In the genomic region with DNA sequence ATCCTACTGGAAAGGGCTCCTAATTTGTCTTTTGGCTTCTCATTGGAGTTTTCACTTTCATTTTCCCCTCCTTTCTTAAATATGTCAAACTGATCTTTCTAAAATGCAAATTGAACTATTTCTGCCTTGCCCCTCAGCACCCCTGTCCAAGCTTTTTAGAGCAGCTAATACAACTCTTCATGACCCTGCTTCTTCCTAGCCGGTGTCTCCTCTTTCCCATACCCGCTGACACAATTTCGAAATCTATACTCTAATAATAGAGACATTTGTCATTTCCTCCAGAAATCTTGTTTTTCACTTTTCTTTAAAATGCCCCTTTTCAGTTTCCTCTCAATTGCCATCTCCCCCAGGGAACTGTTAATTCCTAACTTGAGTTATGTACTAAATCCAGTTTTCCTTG, we compare ENCODE assay signal across 21 cellular contexts. TPM values are rescaled to one million over a fixed set of nuclear protein-coding genes. Genes with fewer than 3 reads are reported as not detected.
DNase-seq lines count a peak whose midpoint lies in the region; ATAC-seq, FAIRE-seq and TF ChIP-seq lines count a peak whose summit lies in the region.
"Had no signal": no experiment of that assay in that cellular context is flagged by ENCODE, and none has a peak within 500 bp of the region (broad histone marks: within the 10 kb centered on the region; RNA-seq: fewer than 3 reads in every experiment).

No MANE protein-coding gene starts in this region.

- H3K4me3 ChIP-seq in right atrium auricular region: no peak overlapping the region
- H3K4me3 ChIP-seq in Loucy (ENCODE audit: low read length, poor library complexity, severe bottlenecking): no peak overlapping the region
- H3K4me3 ChIP-seq in GM12878: no peak overlapping the region
- H3K4me3 ChIP-seq in vagina: peak overlapping the region; percentile 2 to 15
- H3K4me3 ChIP-seq: GM23248, SJSA1 had no signal

- RAD21 ChIA-PET in GM12878 (lab: Charles Lee; ENCODE audit: unreplicated experiment): interaction anchor here (0.7 kb wide), 1 partner anchor 10 kb away, joined by 3 read pairs; no protein-coding TSS in a partner anchor

- no peak for FAIRE-seq in GM12878 (lab: Jason Lieb, UNC)
- FAIRE-seq: HTR-8/SVneo had no signal

- H3K79me2 ChIP-seq in Loucy (ENCODE audit: insufficient read depth, low read length) (no peaks in the 10 kb centered on the region), GM12878 (ENCODE audit: control insufficient read depth, insufficient read depth, low read length) (no peaks in the 10 kb centered on the region)

- H3K27ac ChIP-seq in right atrium auricular region (peak overlapping the region in 1 of 2 donors; percentile 1), GM12878 (ENCODE audit: control insufficient read depth, insufficient read depth) (no peak overlapping the region), vagina (peak overlapping the region; percentile 33)
- H3K27ac ChIP-seq: GM23248, HL-60, SJSA1 had no signal

- H3K27me3 ChIP-seq in right atrium auricular region (no peaks in the 10 kb centered on the region), Loucy (ENCODE audit: insufficient read depth, low read length, poor library complexity, severe bottlenecking) (no peaks in the 10 kb centered on the region), GM12878 (replicated peaks in 1 of 2; ENCODE audit: control insufficient read depth in 2 of 2, insufficient read depth in 2 of 2, low read length in 1 of 2) (no peaks in the 10 kb centered on the region), vagina (no peaks in the 10 kb centered on the region)

- peaks cover 0 to 7% of the 10 kb centered on the region in 2 donors for H3K4me1 ChIP-seq in right atrium auricular region
- no peaks in the 10 kb centered on the region for H3K4me1 ChIP-seq in Loucy (ENCODE audit: insufficient read depth, low read length, poor library complexity, severe bottlenecking)
- H3K4me1 ChIP-seq in GM12878 (ENCODE audit: control insufficient read depth, insufficient read depth, low read length): no peaks in the 10 kb centered on the region; the same call in 1 of the 2 replicates
- no peaks in the 10 kb centered on the region for H3K4me1 ChIP-seq in vagina

- H3K9ac ChIP-seq in Loucy (ENCODE audit: low read depth, low read length, poor library complexity, severe bottlenecking): no peak overlapping the region
- no peak overlapping the region for H3K9ac ChIP-seq in GM12878 (ENCODE audit: control insufficient read depth, insufficient read depth, low read length)
- H3K9ac ChIP-seq: GM23248 had no signal

- no peaks in the 10 kb centered on the region for H3K9me2 ChIP-seq in Loucy (replicated peaks; ENCODE audit: low read depth, low read length)

- SMC1A ChIA-PET in GM12878 (lab: Charles Lee; ENCODE audit: uncharacterized antibody, unreplicated experiment): interaction anchor here (0.5 kb wide), 1 partner anchor 36 kb away, joined by 3 read pairs; no protein-coding TSS in a partner anchor

- H3F3A ChIP-seq in Loucy (ENCODE audit: low read depth): no peaks in the 10 kb centered on the region

- 32% methylated on average over 3 of the region's 3 CpGs for WGBS in GM12878 (ENCODE audit: insufficient coverage, insufficient replicate concordance, low lambda C conversion rate, missing lambda C conversion rate)

- BruUV-seq in GM12878 (replicated peaks; lab: Mats Ljungman, UMichigan): no TSS peak

- in situ Hi-C loops in GM12878 (cut with MboI): loop anchor here (5.0 kb wide), 1 partner anchor 897 kb away; no protein-coding TSS in a partner anchor

- TF ChIP-seq RAD21 in GM12878 (IDR thresholded peaks at IDR 0.05; ENCODE audit: insufficient read depth, low read depth, low read length): no peak

- DNase-seq in left ventricle myocardium superior: no peak
- DNase-seq in right atrium auricular region (ENCODE audit: low spot score): no peak
- no peak for DNase-seq in GM12878 (ENCODE audit: low read depth, low spot score)
- no peak for DNase-seq in vagina (ENCODE audit: extremely low spot score in 2 of 2)
- no peak for DNase-seq in NCI-H748 treated with DMSO at 0.1 percent for 48 hours (lab: John Stamatoyannopoulos, UW)
- no peak for DNase-seq in stimulated activated CD4-positive, alpha-beta T cell treated with anti-CD3 and anti-CD28 coated beads, Interleukin-12 subunit alpha, Interleukin-12 subunit beta, amount 100 ng/mL, for 4 hours
- DNase-seq in activated gamma-delta T cell treated with Interleukin-2 at 50 U/mL for 16 hours: no peak
- DNase-seq: CD4-positive, alpha-beta T cell; GM23248; NCI-H1048; NCI-H2227 treated with DMSO at 0.1 percent for 48 hours; NCI-H524 treated with DMSO at 0.1 percent for 48 hours; RPMI8226; SW 1271 had no signal

- TF ChIP-seq CTCF in right atrium auricular region (IDR thresholded peaks at IDR 0.05) (no peak), Loucy (conservative IDR thresholded peaks at IDR 0.05; ENCODE audit: low read length) (no peak), GM12878 (IDR thresholded peaks at IDR 0.05 in 2 of 3, conservative IDR thresholded peaks at IDR 0.05 in 1 of 3; ENCODE audit: control insufficient read depth in 2 of 3, extremely low read depth in 1 of 3, insufficient read depth in 1 of 3, low read depth in 3 of 3, low read length in 3 of 3) (no peak), vagina (IDR thresholded peaks at IDR 0.05) (no peak)

- H4K20me1 ChIP-seq in Loucy (ENCODE audit: insufficient read depth, low read length, poor library complexity, severe bottlenecking): no peaks in the 10 kb centered on the region
- no peaks in the 10 kb centered on the region for H4K20me1 ChIP-seq in GM12878 (ENCODE audit: control insufficient read depth, insufficient read depth)

- CTCF ChIA-PET in GM12878 (lab: Yijun Ruan, JAX): interaction anchor here (0.7 to 1.0 kb wide), 2 partner anchors 9 to 987 kb away, joined by 3 read pairs; no protein-coding TSS in a partner anchor

- no peaks in the 10 kb centered on the region for H3K9me3 ChIP-seq in right atrium auricular region
- no peaks in the 10 kb centered on the region for H3K9me3 ChIP-seq in Loucy (ENCODE audit: insufficient read depth, low read depth, low read length)
- no peaks in the 10 kb centered on the region for H3K9me3 ChIP-seq in GM12878 (replicated peaks; ENCODE audit: control insufficient read depth, insufficient read depth, low read length)
- H3K9me3 ChIP-seq in vagina: no peaks in the 10 kb centered on the region
- H3K9me3 ChIP-seq: SJSA1 had no signal

- intact Hi-C loops in left ventricle myocardium superior (cut with micrococcal nuclease): loop anchor here (10.0 kb wide), 1 partner anchor 900 kb away; no protein-coding TSS in a partner anchor
- intact Hi-C loops in GM12878 (cut with micrococcal nuclease; ENCODE audit: unreplicated experiment): loop anchor here (10.0 kb wide), 1 partner anchor 990 kb away; no protein-coding TSS in a partner anchor
- intact Hi-C loops in vagina (cut with DNase I): no loop called here

- H3K4me2 ChIP-seq in Loucy (ENCODE audit: low read depth, low read length, poor library complexity, severe bottlenecking) (peak overlapping the region; percentile 15), GM12878 (ENCODE audit: control insufficient read depth, insufficient read depth) (no peak overlapping the region)

- POLR2A ChIA-PET in GM12878 (lab: Charles Lee): no interaction called here

- no peak for TF ChIP-seq EP300 in GM12878 (IDR thresholded peaks at IDR 0.05; ENCODE audit: borderline replicate concordance in 1 of 2, control insufficient read depth in 1 of 2, low read depth in 2 of 2, low read length in 2 of 2)

- H3K36me3 ChIP-seq in right atrium auricular region (no peaks in the 10 kb centered on the region), Loucy (ENCODE audit: insufficient read depth, low read length) (no peaks in the 10 kb centered on the region), GM12878 (ENCODE audit: control insufficient read depth in 2 of 2, insufficient read depth in 2 of 2, low read length in 1 of 2) (no peaks in the 10 kb centered on the region), vagina (no peaks in the 10 kb centered on the region)
- H3K36me3 ChIP-seq: SJSA1 had no signal

- TF ChIP-seq POLR2A in GM12878 (IDR thresholded peaks at IDR 0.05; ENCODE audit: low read depth, low read length) (no peak), vagina (IDR thresholded peaks at IDR 0.05) (no peak)

- peak overlapping the region; percentile 44; the same call in 1 of the 2 replicates for H2AFZ ChIP-seq in Loucy (ENCODE audit: low read length)
- no peak overlapping the region for H2AFZ ChIP-seq in GM12878 (ENCODE audit: control insufficient read depth, low read depth, low read length)
- H2AFZ ChIP-seq: GM23248 had no signal

- ATAC-seq in left ventricle myocardium superior: peak; percentile 43
- ATAC-seq in GM12878: peak; percentile 57; the same call in 1 of the 3 replicates
- ATAC-seq: HCT116 had no signal

TF ChIP-seq in GM12878, 131 proteins besides CTCF, POLR2A, EP300 and RAD21 (continues in another document):
- TF ChIP-seq, protein P1, sequence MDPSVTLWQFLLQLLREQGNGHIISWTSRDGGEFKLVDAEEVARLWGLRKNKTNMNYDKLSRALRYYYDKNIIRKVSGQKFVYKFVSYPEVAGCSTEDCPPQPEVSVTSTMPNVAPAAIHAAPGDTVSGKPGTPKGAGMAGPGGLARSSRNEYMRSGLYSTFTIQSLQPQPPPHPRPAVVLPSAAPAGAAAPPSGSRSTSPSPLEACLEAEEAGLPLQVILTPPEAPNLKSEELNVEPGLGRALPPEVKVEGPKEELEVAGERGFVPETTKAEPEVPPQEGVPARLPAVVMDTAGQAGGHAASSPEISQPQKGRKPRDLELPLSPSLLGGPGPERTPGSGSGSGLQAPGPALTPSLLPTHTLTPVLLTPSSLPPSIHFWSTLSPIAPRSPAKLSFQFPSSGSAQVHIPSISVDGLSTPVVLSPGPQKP (IDR thresholded peaks at IDR 0.05; ENCODE audit: low read depth, low read length): no peak
- no peak for TF ChIP-seq NBN (IDR thresholded peaks at IDR 0.05)
- no peak for TF ChIP-seq IKZF1 (conservative IDR thresholded peaks at IDR 0.05)

RNA-seq across cellular contexts. Expression of a gene that starts 2.9 kb away (rescaled TPM):
- total RNA-seq in left ventricle myocardium superior (1.9 TPM), right atrium auricular region (1 to 10 TPM; 5.3 to 5.4 TPM), GM12878 (2014; rRNA removed) (0.06 and 0.11 TPM in 2 replicates), GM12878 (2014; rRNA removed; fragmentation: Illumina TruSeq; extraction: Trizol) (0.09 TPM in 2 replicates), GM12878 (2021) (0.05 and 0.11 TPM in 2 replicates), vagina (24.1 TPM)
- total RNA-seq in GM12878 (2013; cell fraction: nucleolus; rRNA removed): 1.7 and 2.6 TPM in 2 replicates
- polyA plus RNA-seq in GM12878 (2011; ENCODE audit: low read depth): not detected
- polyA plus RNA-seq in GM12878 (2011; rRNA removed) (39.0 and 49.1 TPM in 2 replicates), GM12878 (2014; fragmentation: Illumina TruSeq; extraction: Trizol) (0.03 and 0.14 TPM in 2 replicates), GM12878 (2014; fragmentation: Nextera tagmentation; extraction: Ambion mirVana) (not detected), GM12878 (2014; rRNA removed) (0.05 and 0.08 TPM in 2 replicates), GM12878 (2016; fragmentation: Nextera tagmentation; extraction: Ambion mirVana) (not detected)
- polyA plus RNA-seq in GM12878 (2011; cell fraction: cytosol; rRNA removed): 18.7 and 19.4 TPM in 2 replicates
- polyA plus RNA-seq in GM12878 (2011; cell fraction: nucleus; rRNA removed): 26.1 and 30.2 TPM in 2 replicates
- polyA plus RNA-seq in GM12878 (2012): not detected in 2 replicates
- polyA minus RNA-seq in GM12878 (2011; rRNA and poly(A)+ RNA removed): 134 and 167 TPM in 2 replicates
- 22.5 and 26.8 TPM in 2 replicates for polyA minus RNA-seq in GM12878 (2011; cell fraction: cytosol; rRNA and poly(A)+ RNA removed)
- polyA minus RNA-seq in GM12878 (2011; cell fraction: nucleus; rRNA and poly(A)+ RNA removed): 97.9 and 123 TPM in 2 replicates
- total RNA-seq: CD4-positive, alpha-beta T cell; OCI-LY7 had no signal
- polyA plus RNA-seq: IgD-negative memory B cell had no signal

Comparison
In these comparisons a context has a peak if more than half of its experiments do, and no peak if none do; other contexts are left out.
1. H3K4me3 ChIP-seq: peak in vagina (2 of 2); none in right atrium auricular region (0 of 2), Loucy (single experiment) and GM12878 (single experiment).